ENCODE assay signal across 23 cellular contexts in the genomic region with DNA sequence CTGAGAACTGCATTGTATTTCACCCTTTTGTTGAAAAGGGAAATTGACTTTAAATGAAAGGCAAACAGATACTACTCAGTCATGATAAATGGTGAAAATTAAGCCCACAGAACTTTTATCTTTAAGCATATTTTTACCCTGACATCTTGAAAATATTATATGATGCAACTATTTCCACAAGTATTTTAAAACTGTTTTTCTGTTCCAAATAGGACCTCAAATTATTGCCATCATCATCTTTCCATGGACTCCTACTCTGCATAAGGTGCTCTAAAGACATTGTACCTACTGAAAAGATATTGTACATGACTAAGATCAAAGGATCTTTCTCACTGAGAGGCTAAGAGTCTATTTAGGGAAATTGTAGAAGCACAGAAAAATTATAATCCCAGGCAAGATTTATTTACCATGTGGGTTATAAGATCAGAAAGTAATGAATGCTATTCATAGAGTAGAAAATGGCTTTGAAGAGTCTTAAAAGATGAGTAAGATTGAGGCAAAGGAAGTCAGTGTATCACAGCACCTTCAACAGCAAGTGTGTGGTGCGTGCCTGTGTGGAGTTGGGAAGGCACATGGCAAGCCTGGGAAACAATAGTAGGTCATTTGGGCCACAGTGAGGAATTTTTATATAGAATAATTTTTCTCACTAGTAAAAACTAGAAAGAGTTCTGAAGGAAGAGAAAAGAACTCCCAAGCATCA.
A peak's percentile ranks its signal among the peaks of the same experiment; 100 is the strongest.
DNase-seq lines count a peak whose midpoint lies in the region; ATAC-seq and TF ChIP-seq lines count a peak whose summit lies in the region.
"Had no signal": no experiment of that assay in that cellular context is flagged by ENCODE, and none has a peak within 500 bp of the region (broad histone marks: within the 10 kb centered on the region; RNA-seq: fewer than 3 reads in every experiment).

No MANE protein-coding gene starts in this region.

- H2AFZ ChIP-seq in fibroblast of lung (ENCODE audit: low read length) = no peak overlapping the region

- H3K4me1 ChIP-seq in RWPE2 (ENCODE audit: insufficient read depth, poor library complexity, severe bottlenecking) = peaks cover 20% of the 10 kb centered on the region
- H3K4me1 ChIP-seq in fibroblast of lung (ENCODE audit: control insufficient read depth, extremely low read depth, insufficient read depth, low read length) = peaks cover 4% of the 10 kb centered on the region
- H3K4me1 ChIP-seq: ascending aorta, sigmoid colon, thyroid gland had no signal

- no peaks in the 10 kb centered on the region for H3K9me3 ChIP-seq in RWPE2 (ENCODE audit: severe bottlenecking)
- no peaks in the 10 kb centered on the region for H3K9me3 ChIP-seq in fibroblast of lung (ENCODE audit: control insufficient read depth, insufficient read depth, low read depth, low read length)
- H3K9me3 ChIP-seq in T-helper 17 cell (ENCODE audit: control insufficient read depth, low read length, poor library complexity, severe bottlenecking) = no peaks in the 10 kb centered on the region
- H3K9me3 ChIP-seq: ascending aorta, sigmoid colon, thyroid gland had no signal

- peak overlapping the region; percentile 46 for H3K27ac ChIP-seq in RWPE2 (ENCODE audit: poor library complexity, severe bottlenecking)
- peak overlapping the region; percentile 55 for H3K27ac ChIP-seq in fibroblast of lung (ENCODE audit: insufficient read depth, low read length)
- H3K27ac ChIP-seq: ascending aorta, coronary artery, thyroid gland had no signal

- ATAC-seq in RWPE2 (ENCODE audit: low read depth) (no peak), T-helper 17 cell (no peak)
- ATAC-seq: activated CD4-positive, CD25-positive, alpha-beta regulatory T cell treated with anti-CD3 and anti-CD28 coated beads, Interleukin-2, amount 50 U/mL, for 24 hours; naive thymus-derived CD8-positive, alpha-beta T cell; stimulated activated memory B cell treated with anti-CD40 and anti-IgM and Interleukin-4, amounts not matched to agents 10 μg/mL and 1 μg/mL and 100 μg/mL, for 72 hours had no signal

- H3K36me3 Mint-ChIP-seq in osteocyte (ENCODE audit: unreplicated experiment) (no peaks in the 10 kb centered on the region), T-helper 17 cell (ENCODE audit: low read depth) (no peaks in the 10 kb centered on the region)
- H3K36me3 Mint-ChIP-seq: naive thymus-derived CD8-positive, alpha-beta T cell; stimulated activated memory B cell treated with anti-CD40 and anti-IgM and Interleukin-4, amounts not matched to agents 10 μg/mL and 1 μg/mL and 100 μg/mL, for 72 hours had no signal

- H3K27me3 Mint-ChIP-seq in osteocyte (ENCODE audit: unreplicated experiment) (no peaks in the 10 kb centered on the region), T-helper 17 cell (no peaks in the 10 kb centered on the region)
- H3K27me3 Mint-ChIP-seq: activated T-cell treated with anti-CD3 and anti-CD28 coated beads, Interleukin-2, amount 50 U/mL, for 24 hours; naive thymus-derived CD8-positive, alpha-beta T cell; stimulated activated memory B cell treated with anti-CD40 and anti-IgM and Interleukin-4, amounts not matched to agents 10 μg/mL and 1 μg/mL and 100 μg/mL, for 72 hours had no signal

- H3K27ac Mint-ChIP-seq in osteocyte (ENCODE audit: unreplicated experiment) (peak overlapping the region; percentile 4), T-helper 17 cell (no peak overlapping the region)
- H3K27ac Mint-ChIP-seq: activated naive CD4-positive, alpha-beta T cell treated with anti-CD3 and anti-CD28 coated beads for 36 hours; activated T-cell treated with anti-CD3 and anti-CD28 coated beads, Interleukin-2, amount 50 U/mL, for 24 hours; naive thymus-derived CD8-positive, alpha-beta T cell; stimulated activated memory B cell treated with anti-CD40 and anti-IgM and Interleukin-4, amounts not matched to agents 10 μg/mL and 1 μg/mL and 100 μg/mL, for 72 hours had no signal

- no peaks in the 10 kb centered on the region for H3K27me3 ChIP-seq in RWPE2 (ENCODE audit: insufficient read depth, poor library complexity, severe bottlenecking)
- H3K27me3 ChIP-seq in fibroblast of lung (ENCODE audit: control insufficient read depth, insufficient read depth, low read length) = no peaks in the 10 kb centered on the region
- H3K27me3 ChIP-seq: ascending aorta, sigmoid colon, thyroid gland had no signal

- H3K4me2 ChIP-seq in fibroblast of lung (ENCODE audit: extremely low read depth, insufficient read depth, low read length) = no peak overlapping the region

- H3K4me3 Mint-ChIP-seq in osteocyte (ENCODE audit: unreplicated experiment) = no peak overlapping the region
- H3K4me3 Mint-ChIP-seq in T-helper 17 cell = no peak overlapping the region
- H3K4me3 Mint-ChIP-seq: activated naive CD4-positive, alpha-beta T cell treated with anti-CD3 and anti-CD28 coated beads for 36 hours; activated T-cell treated with anti-CD3 and anti-CD28 coated beads, Interleukin-2, amount 50 U/mL, for 24 hours; naive thymus-derived CD8-positive, alpha-beta T cell; stimulated activated memory B cell treated with anti-CD40 and anti-IgM and Interleukin-4, amounts not matched to agents 10 μg/mL and 1 μg/mL and 100 μg/mL, for 72 hours had no signal

- H3K4me1 Mint-ChIP-seq in osteocyte (ENCODE audit: unreplicated experiment) (peaks cover 27% of the 10 kb centered on the region), T-helper 17 cell (no peaks in the 10 kb centered on the region)
- H3K4me1 Mint-ChIP-seq: naive thymus-derived CD8-positive, alpha-beta T cell; stimulated activated memory B cell treated with anti-CD40 and anti-IgM and Interleukin-4, amounts not matched to agents 10 μg/mL and 1 μg/mL and 100 μg/mL, for 72 hours had no signal

- no peaks in the 10 kb centered on the region for H4K20me1 ChIP-seq in fibroblast of lung (ENCODE audit: control insufficient read depth, extremely low read depth, insufficient read depth, low read length)

- no peaks in the 10 kb centered on the region for H3K9me3 Mint-ChIP-seq in osteocyte (ENCODE audit: unreplicated experiment)
- H3K9me3 Mint-ChIP-seq: activated naive CD4-positive, alpha-beta T cell treated with anti-CD3 and anti-CD28 coated beads for 36 hours had no signal

- H3K4me3 ChIP-seq in RWPE2 (ENCODE audit: severe bottlenecking) (no peak overlapping the region), fibroblast of lung (replicated peaks in 1 of 4; ENCODE audit: control extremely low read depth in 1 of 4, insufficient read depth in 1 of 4, low read depth in 3 of 4, low read length in 4 of 4) (no peak overlapping the region)
- H3K4me3 ChIP-seq: ascending aorta, coronary artery, sigmoid colon, thyroid gland had no signal

- no peak for TF ChIP-seq CTCF in RWPE2 (IDR thresholded peaks at IDR 0.05; ENCODE audit: poor library complexity, severe bottlenecking)
- TF ChIP-seq CTCF in fibroblast of lung (conservative IDR thresholded peaks at IDR 0.05 in 1 of 2, IDR thresholded peaks at IDR 0.05 in 1 of 2; ENCODE audit: low read depth in 1 of 2, low read length in 2 of 2) = no peak
- TF ChIP-seq CTCF in osteocyte (IDR thresholded peaks at IDR 0.05) = no peak

- in situ Hi-C loops in KBM-7 (cut with MboI; ENCODE audit: low pct_unique_long_range_greater_than_20kb, low sequenced_read_pairs) = no loop called here

- H3K9ac ChIP-seq in fibroblast of lung (ENCODE audit: insufficient read depth, low read length) = no peak overlapping the region

- H3K36me3 ChIP-seq in RWPE2 (ENCODE audit: low read depth) (no peaks in the 10 kb centered on the region), fibroblast of lung (ENCODE audit: control insufficient read depth, insufficient read depth, low read length) (no peaks in the 10 kb centered on the region)
- H3K36me3 ChIP-seq: ascending aorta, sigmoid colon, thyroid gland had no signal

- no peaks in the 10 kb centered on the region for H3K79me2 ChIP-seq in fibroblast of lung (ENCODE audit: control insufficient read depth, insufficient read depth, low read length)

- DNase-seq in EH (ENCODE audit: low read depth) (peak; percentile 68), RWPE2 (ENCODE audit: low spot score) (no peak), fibroblast of lung (ENCODE audit: low read depth in 2 of 2) (peak; percentile 23 to 34), osteocyte (ENCODE audit: extremely low spot score, unreplicated experiment) (no peak), KBM-7 (no peak), T-helper 17 cell (no peak), occipital lobe (lab: John Stamatoyannopoulos, UW) (no peak), cerebellar nuclear complex (lab: John Stamatoyannopoulos, UW) (no peak)
- DNase-seq: activated naive CD4-positive, alpha-beta T cell treated with anti-CD3 and anti-CD28 coated beads for 36 hours; activated T-cell treated with anti-CD3 and anti-CD28 coated beads, Interleukin-2, amount 50 U/mL, for 24 hours; DMS79 treated with DMSO at 0.1 percent for 48 hours; foreskin melanocyte; naive thymus-derived CD8-positive, alpha-beta T cell; NCI-H146; NCI-H2171; NCI-H69; posterior cingulate gyrus; sigmoid colon; thyroid gland had no signal

Comparison
In these comparisons a context has a peak if more than half of its experiments do, and no peak if none do; other contexts are left out.
1. DNase-seq: peak in EH (single experiment) and fibroblast of lung (2 of 2); none in RWPE2 (single experiment), osteocyte (single experiment), KBM-7 (single experiment), T-helper 17 cell (0 of 3), occipital lobe (single experiment) and cerebellar nuclear complex (0 of 2).